ENCODE assay signal across 9 cellular contexts in genomic region chr5:102670224-102670836, GRCh38.
A peak's percentile ranks its signal among the peaks of the same experiment; 100 is the strongest.
DNase-seq lines count a peak whose midpoint lies in the region; ATAC-seq and TF ChIP-seq lines count a peak whose summit lies in the region.
"Had no signal": no experiment of that assay in that cellular context is flagged by ENCODE, and none has a peak within 500 bp of the region (broad histone marks: within the 10 kb centered on the region; RNA-seq: fewer than 3 reads in every experiment).

No MANE protein-coding gene starts in this region.

- H3K4me3 Mint-ChIP-seq in activated CD4-positive, alpha-beta T cell treated with anti-CD3 and anti-CD28 coated beads for 36 hours: no peak overlapping the region
- H3K4me3 Mint-ChIP-seq in activated CD4-positive, alpha-beta memory T cell treated with anti-CD3 and anti-CD28 coated beads, Interleukin-2, amount 10 ng/mL, durations not matched to agents 7 days and 5 days: no peak overlapping the region
- H3K4me3 Mint-ChIP-seq: activated naive CD8-positive, alpha-beta T cell treated with anti-CD3 and anti-CD28 coated beads, Interleukin-2, amount 10 ng/mL, durations not matched to agents 7 days and 5 days had no signal

- in situ Hi-C loops in KBM-7 (cut with MboI; ENCODE audit: low pct_unique_long_range_greater_than_20kb, low sequenced_read_pairs): no loop called here

- ATAC-seq in activated CD4-positive, alpha-beta T cell treated with anti-CD3 and anti-CD28 coated beads for 36 hours: no peak
- ATAC-seq in GM21529 (IDR thresholded peaks at IDR 0.05; ENCODE audit: unreplicated experiment) (no peak), GM19467 (IDR thresholded peaks at IDR 0.05; ENCODE audit: unreplicated experiment) (no peak)

- no peak overlapping the region for H3K9ac ChIP-seq in liver (ENCODE audit: low read depth in 1 of 2, low read length in 2 of 2)

- TF ChIP-seq RAD21 in liver (IDR thresholded peaks at IDR 0.05): peak in 1 of 2 donors; percentile 48

- no peaks in the 10 kb centered on the region for H3K4me1 Mint-ChIP-seq in activated CD4-positive, alpha-beta T cell treated with anti-CD3 and anti-CD28 coated beads for 36 hours
- H3K4me1 Mint-ChIP-seq in activated CD4-positive, alpha-beta memory T cell treated with anti-CD3 and anti-CD28 coated beads, Interleukin-2, amount 10 ng/mL, durations not matched to agents 7 days and 5 days: no peaks in the 10 kb centered on the region
- H3K4me1 Mint-ChIP-seq: activated naive CD8-positive, alpha-beta T cell treated with anti-CD3 and anti-CD28 coated beads, Interleukin-2, amount 10 ng/mL, durations not matched to agents 7 days and 5 days had no signal

- no peak overlapping the region for H3K27ac ChIP-seq in liver (ENCODE audit: low read depth in 1 of 2, low read length in 2 of 2)

- no peaks in the 10 kb centered on the region for H3K9me3 Mint-ChIP-seq in activated CD4-positive, alpha-beta T cell treated with anti-CD3 and anti-CD28 coated beads for 36 hours (ENCODE audit: low read depth)
- no peaks in the 10 kb centered on the region for H3K9me3 Mint-ChIP-seq in activated CD4-positive, alpha-beta memory T cell treated with anti-CD3 and anti-CD28 coated beads, Interleukin-2, amount 10 ng/mL, durations not matched to agents 7 days and 5 days
- H3K9me3 Mint-ChIP-seq: activated naive CD8-positive, alpha-beta T cell treated with anti-CD3 and anti-CD28 coated beads, Interleukin-2, amount 10 ng/mL, durations not matched to agents 7 days and 5 days had no signal

- peaks cover 8% of the 10 kb centered on the region for H3K27me3 Mint-ChIP-seq in activated CD4-positive, alpha-beta T cell treated with anti-CD3 and anti-CD28 coated beads for 36 hours
- H3K27me3 Mint-ChIP-seq in activated CD4-positive, alpha-beta memory T cell treated with anti-CD3 and anti-CD28 coated beads, Interleukin-2, amount 10 ng/mL, durations not matched to agents 7 days and 5 days: peaks cover 1% of the 10 kb centered on the region

- CTCF ChIA-PET in activated CD4-positive, alpha-beta T cell treated with anti-CD3 and anti-CD28 coated beads for 36 hours (lab: Charles Lee): no interaction called here
- CTCF ChIA-PET in activated CD4-positive, alpha-beta memory T cell treated with anti-CD3 and anti-CD28 coated beads, Interleukin-2, amount 10 ng/mL, durations not matched to agents 7 days and 5 days (lab: Charles Lee): no interaction called here

- intact Hi-C loops in activated CD4-positive, alpha-beta T cell treated with anti-CD3 and anti-CD28 coated beads for 36 hours (cut with DNase I, micrococcal nuclease): no loop called here

- H3K4me1 ChIP-seq in liver (ENCODE audit: control insufficient read depth in 4 of 4, insufficient read depth in 4 of 4, low read length in 3 of 4): no peaks in the 10 kb centered on the region

- 69% methylated on average over 9 of the region's 9 CpGs for WGBS in liver

- POLR2A ChIA-PET in activated CD4-positive, alpha-beta T cell treated with anti-CD3 and anti-CD28 coated beads for 36 hours (lab: Charles Lee): no interaction called here
- POLR2A ChIA-PET in activated CD4-positive, alpha-beta memory T cell treated with anti-CD3 and anti-CD28 coated beads, Interleukin-2, amount 10 ng/mL, durations not matched to agents 7 days and 5 days (lab: Charles Lee): no interaction called here

- no peak overlapping the region for H3K27ac Mint-ChIP-seq in activated CD4-positive, alpha-beta T cell treated with anti-CD3 and anti-CD28 coated beads for 36 hours
- H3K27ac Mint-ChIP-seq in activated CD4-positive, alpha-beta memory T cell treated with anti-CD3 and anti-CD28 coated beads, Interleukin-2, amount 10 ng/mL, durations not matched to agents 7 days and 5 days: no peak overlapping the region
- H3K27ac Mint-ChIP-seq: activated naive CD8-positive, alpha-beta T cell treated with anti-CD3 and anti-CD28 coated beads, Interleukin-2, amount 10 ng/mL, durations not matched to agents 7 days and 5 days had no signal

- H3K4me3 ChIP-seq in liver (ENCODE audit: low read depth in 1 of 3, low read length in 3 of 3): no peak overlapping the region

- peak; percentile 31 for DNase-seq in activated CD4-positive, alpha-beta T cell treated with anti-CD3 and anti-CD28 coated beads for 36 hours
- DNase-seq in activated CD4-positive, alpha-beta T cell treated with anti-CD3 and anti-CD28 coated beads, Interleukin-2, amount 50 U/mL, for 1 hour: no peak
- DNase-seq in KBM-7: peak; percentile 47
- peak; percentile 13 for DNase-seq in amniotic epithelial cell (ENCODE audit: low read depth)
- no peak for DNase-seq in activated CD4-positive, alpha-beta memory T cell treated with anti-CD3 and anti-CD28 coated beads, Interleukin-2, amount 10 ng/mL, durations not matched to agents 7 days and 5 days
- DNase-seq: activated naive CD8-positive, alpha-beta T cell treated with anti-CD3 and anti-CD28 coated beads, Interleukin-2, amount 10 ng/mL, durations not matched to agents 7 days and 5 days had no signal

- TF ChIP-seq CTCF in liver (IDR thresholded peaks at IDR 0.05; ENCODE audit: low read depth, low read length, missing input control): peak; percentile 25

- no peaks in the 10 kb centered on the region for H3K27me3 ChIP-seq in liver (ENCODE audit: control insufficient read depth in 4 of 4, insufficient read depth in 4 of 4, low read length in 3 of 4)

- no peaks in the 10 kb centered on the region for H3K36me3 ChIP-seq in liver (ENCODE audit: control insufficient read depth in 4 of 4, insufficient read depth in 3 of 4, low read depth in 1 of 4, low read length in 3 of 4)

- no peaks in the 10 kb centered on the region for H3K9me3 ChIP-seq in liver (ENCODE audit: control insufficient read depth in 4 of 4, low read length in 3 of 4)

- H3K36me3 Mint-ChIP-seq in activated CD4-positive, alpha-beta T cell treated with anti-CD3 and anti-CD28 coated beads for 36 hours (ENCODE audit: low read depth): no peaks in the 10 kb centered on the region
- no peaks in the 10 kb centered on the region for H3K36me3 Mint-ChIP-seq in activated CD4-positive, alpha-beta memory T cell treated with anti-CD3 and anti-CD28 coated beads, Interleukin-2, amount 10 ng/mL, durations not matched to agents 7 days and 5 days (ENCODE audit: low read depth)
- H3K36me3 Mint-ChIP-seq: activated naive CD8-positive, alpha-beta T cell treated with anti-CD3 and anti-CD28 coated beads, Interleukin-2, amount 10 ng/mL, durations not matched to agents 7 days and 5 days had no signal

TF ChIP-seq in liver, 16 proteins besides CTCF, POLR2A, EP300 and RAD21:
- TF ChIP-seq GABPA (IDR thresholded peaks at IDR 0.05 in 1 of 2, conservative IDR thresholded peaks at IDR 0.05 in 1 of 2) (no peak), HNF4A (conservative IDR thresholded peaks at IDR 0.05) (no peak), FOXA1 (IDR thresholded peaks at IDR 0.05) (no peak), ATF3 (IDR thresholded peaks at IDR 0.05) (no peak), EGR1 (IDR thresholded peaks at IDR 0.05; ENCODE audit: low read depth in 2 of 2) (no peak), TAF1 (conservative IDR thresholded peaks at IDR 0.05) (no peak)

Comparison
In these comparisons a context has a peak if more than half of its experiments do, and no peak if none do; other contexts are left out.
1. DNase-seq: peak in activated CD4-positive, alpha-beta T cell treated with anti-CD3 and anti-CD28 coated beads for 36 hours (single experiment), KBM-7 (single experiment) and amniotic epithelial cell (single experiment); none in activated CD4-positive, alpha-beta T cell treated with anti-CD3 and anti-CD28 coated beads, Interleukin-2, amount 50 U/mL, for 1 hour (single experiment) and activated CD4-positive, alpha-beta memory T cell treated with anti-CD3 and anti-CD28 coated beads, Interleukin-2, amount 10 ng/mL, durations not matched to agents 7 days and 5 days (single experiment).